ENCODE assay signal across 9 cellular contexts in genomic region chr3:46930176-46930944, GRCh38. TPM values are rescaled to one million over a fixed set of nuclear protein-coding genes. Genes with fewer than 3 reads are reported as not detected.
A peak's percentile ranks its signal among the peaks of the same experiment; 100 is the strongest.
DNase-seq lines count a peak whose midpoint lies in the region; ATAC-seq, FAIRE-seq and TF ChIP-seq lines count a peak whose summit lies in the region.
"Had no signal": no experiment of that assay in that cellular context is flagged by ENCODE, and none has a peak within 500 bp of the region (broad histone marks: within the 10 kb centered on the region; RNA-seq: fewer than 3 reads in every experiment).

No MANE protein-coding gene starts in this region.

- peak overlapping the region; percentile 47 for H3K4me3 Mint-ChIP-seq in central memory CD8-positive, alpha-beta T cell
- H3K4me3 Mint-ChIP-seq in naive B cell = peak overlapping the region; percentile 65 to 92 (median 76)
- H3K4me3 Mint-ChIP-seq: activated naive CD8-positive, alpha-beta T cell had no signal

- FAIRE-seq in A549 (lab: Jason Lieb, UNC) = no peak

- no peak for DNase-seq in A549 (ENCODE audit: low read depth in 1 of 2, low spot score in 1 of 2)
- no peak for DNase-seq in central memory CD8-positive, alpha-beta T cell (ENCODE audit: low spot score in 2 of 2)
- no peak for DNase-seq in naive B cell
- DNase-seq in NCI-H2171 treated with DMSO at 0.1 percent for 48 hours (lab: John Stamatoyannopoulos, UW) = no peak
- DNase-seq in NCI-H2029 (lab: John Stamatoyannopoulos, UW) = no peak
- DNase-seq in GDM1 (lab: John Stamatoyannopoulos, UW) = no peak

- CTCF ChIA-PET in A549 (lab: Yijun Ruan, JAX) = interaction anchor here (0.9 to 1.7 kb wide), 7 partner anchors 8 to 69 kb away, joined by 3 to 4 read pairs (median 3); no protein-coding TSS in a partner anchor

- H4K20me1 ChIP-seq in Loucy (ENCODE audit: insufficient read depth, low read length, poor library complexity, severe bottlenecking) = no peaks in the 10 kb centered on the region

- TF ChIP-seq POLR2A in A549 (IDR thresholded peaks at IDR 0.05; ENCODE audit: low read length) = no peak

- TF ChIP-seq CTCF in A549 (IDR thresholded peaks at IDR 0.05) (no peak), Loucy (conservative IDR thresholded peaks at IDR 0.05; ENCODE audit: low read length) (no peak)

- no peak overlapping the region for H3K4me3 ChIP-seq in A549
- no peak overlapping the region for H3K4me3 ChIP-seq in Loucy (ENCODE audit: low read length, poor library complexity, severe bottlenecking)

- no peaks in the 10 kb centered on the region for H3K27me3 Mint-ChIP-seq in central memory CD8-positive, alpha-beta T cell
- no peaks in the 10 kb centered on the region for H3K27me3 Mint-ChIP-seq in naive B cell
- H3K27me3 Mint-ChIP-seq: activated naive CD8-positive, alpha-beta T cell had no signal

- peaks cover 6% of the 10 kb centered on the region; the same call in 1 of the 3 replicates for H3K9me3 ChIP-seq in A549
- no peaks in the 10 kb centered on the region; the same call in 1 of the 2 replicates for H3K9me3 ChIP-seq in Loucy (ENCODE audit: insufficient read depth, low read depth, low read length)

- no peak overlapping the region for H2AFZ ChIP-seq in Loucy (ENCODE audit: low read length)

- no peaks in the 10 kb centered on the region for H3K27me3 ChIP-seq in Loucy (ENCODE audit: insufficient read depth, low read length, poor library complexity, severe bottlenecking)

- no peak for TF ChIP-seq RAD21 in A549 (conservative IDR thresholded peaks at IDR 0.05 in 1 of 2, IDR thresholded peaks at IDR 0.05 in 1 of 2)

- H3K36me3 Mint-ChIP-seq in central memory CD8-positive, alpha-beta T cell (ENCODE audit: insufficient read depth) = peaks cover 18% of the 10 kb centered on the region
- H3K36me3 Mint-ChIP-seq in naive B cell = peaks cover 9 to 13% of the 10 kb centered on the region in 2 donors

- peak overlapping the region; percentile 85 to 88 for H3K27ac ChIP-seq in A549

- peak overlapping the region; percentile 87 for H3K27ac Mint-ChIP-seq in central memory CD8-positive, alpha-beta T cell (ENCODE audit: low read depth)
- H3K27ac Mint-ChIP-seq in naive B cell = peak overlapping the region; percentile 90 to 99 (median 94)
- H3K27ac Mint-ChIP-seq: activated naive CD8-positive, alpha-beta T cell had no signal

- peak overlapping the region; percentile 73 for H3K9ac ChIP-seq in Loucy (ENCODE audit: low read depth, low read length, poor library complexity, severe bottlenecking)

- POLR2A ChIA-PET in A549 (lab: Yijun Ruan, JAX) = interaction anchor here (1.4 kb wide), 1 partner anchor 46 kb away, joined by 6 read pairs; the partner anchor contains the start of gene CCDC12

- no peak for TF ChIP-seq EP300 in A549 (IDR thresholded peaks at IDR 0.05)

- H3K9me2 ChIP-seq in Loucy (replicated peaks; ENCODE audit: low read depth, low read length) = no peaks in the 10 kb centered on the region

- peaks cover 86% of the 10 kb centered on the region for H3K4me1 ChIP-seq in A549
- peaks cover 90% of the 10 kb centered on the region for H3K4me1 ChIP-seq in Loucy (ENCODE audit: insufficient read depth, low read length, poor library complexity, severe bottlenecking)

- H3K4me1 Mint-ChIP-seq in central memory CD8-positive, alpha-beta T cell = peaks cover 68% of the 10 kb centered on the region
- peaks cover 71 to 94% (median 86%) of the 10 kb centered on the region in 3 donors for H3K4me1 Mint-ChIP-seq in naive B cell

- H3K36me3 ChIP-seq in Loucy (ENCODE audit: insufficient read depth, low read length) = peaks cover 31% of the 10 kb centered on the region

- 70% methylated on average over 9 of the region's 9 CpGs for WGBS in A549 (ENCODE audit: missing lambda C conversion rate)

- peaks cover 78% of the 10 kb centered on the region for H3K79me2 ChIP-seq in Loucy (ENCODE audit: insufficient read depth, low read length)

- peaks cover 28% of the 10 kb centered on the region for H3F3A ChIP-seq in Loucy (ENCODE audit: low read depth)

- ATAC-seq in A549 (no peak; a peak in 2 of 6 replicates), naive B cell (ENCODE audit: low read depth in 2 of 2) (no peak), HG02981 (IDR thresholded peaks at IDR 0.05; ENCODE audit: unreplicated experiment) (no peak)
- no peak for ATAC-seq in central memory CD8-positive, alpha-beta T cell (replicated peaks; ENCODE audit: extremely low read depth, poor library complexity, severe bottlenecking)

- H3K4me2 ChIP-seq in A549 (peak overlapping the region; percentile 63), Loucy (ENCODE audit: low read depth, low read length, poor library complexity, severe bottlenecking) (peak overlapping the region; percentile 79)

- H3K9me3 Mint-ChIP-seq in central memory CD8-positive, alpha-beta T cell = peaks cover 10% of the 10 kb centered on the region
- peaks cover 0 to 8% (median 6%) of the 10 kb centered on the region in 7 donors for H3K9me3 Mint-ChIP-seq in naive B cell

TF ChIP-seq in A549, 52 proteins besides CTCF, POLR2A, EP300 and RAD21:
- TF ChIP-seq E2F6 (IDR thresholded peaks at IDR 0.05; ENCODE audit: borderline replicate concordance, low read depth) (no peak), MAFK (IDR thresholded peaks at IDR 0.05; ENCODE audit: partially characterized antibody) (no peak), PHF8 (IDR thresholded peaks at IDR 0.05; ENCODE audit: borderline replicate concordance, low read depth) (no peak), FOSL2 (IDR thresholded peaks at IDR 0.05) (no peak), FOSL2 (CRISPR knock-in tag; IDR thresholded peaks at IDR 0.05) (no peak), HOXB5 (CRISPR knock-in tag; IDR thresholded peaks at IDR 0.05) (no peak), ZSCAN20 (CRISPR knock-in tag; IDR thresholded peaks at IDR 0.05) (no peak), GATA3 (IDR thresholded peaks at IDR 0.05; ENCODE audit: borderline replicate concordance) (no peak)

RNA-seq across cellular contexts. Expression of gene CCDC12, which starts 46.2 kb away (rescaled TPM):
- polyA plus RNA-seq in A549 (2011; rRNA removed) = 21.7 and 34.8 TPM in 2 replicates
- 53.8 and 83.7 TPM in 2 replicates for polyA plus RNA-seq in A549 (2012; cell fraction: cytosol; rRNA removed)
- 44.0 and 54.7 TPM in 2 replicates for polyA plus RNA-seq in A549 (2012; cell fraction: nucleus; rRNA removed)
- 74.2 to 81.0 TPM (median 79.2 TPM) in 3 replicates for polyA plus RNA-seq in A549 (2017; fragmentation: RNase III; extraction: RNeasy Plus Mini Kit Qiagen cat#74134 plus additional on column Dnase treatment)
- polyA minus RNA-seq in A549 (2011; rRNA and poly(A)+ RNA removed) = 30.5 and 33.9 TPM in 2 replicates
- polyA plus RNA-seq in naive B cell (ENCODE audit: low read depth in 6 of 6) = 100 to 1,000 TPM; 119 to 157 (median 123) TPM

RNA-seq across cellular contexts. Expression of gene NBEAL2, which starts 49.1 kb away (rescaled TPM):
- polyA plus RNA-seq in A549 (2011; rRNA removed) (9.6 and 13.3 TPM in 2 replicates), A549 (2017; fragmentation: RNase III; extraction: RNeasy Plus Mini Kit Qiagen cat#74134 plus additional on column Dnase treatment) (43.4 to 54.0 TPM (median 47.3 TPM) in 3 replicates), naive B cell (ENCODE audit: low read depth in 6 of 6) (1 to 10 TPM in 4 of 6 donors, under 1 TPM in 1, not detected in 1; 0.34 to 2.2 (median 1.5) TPM)
- polyA plus RNA-seq in A549 (2012; cell fraction: cytosol; rRNA removed) = 45.5 and 60.4 TPM in 2 replicates
- polyA plus RNA-seq in A549 (2012; cell fraction: nucleus; rRNA removed) = 409 and 469 TPM in 2 replicates
- 14.9 and 24.5 TPM in 2 replicates for polyA minus RNA-seq in A549 (2011; rRNA and poly(A)+ RNA removed)

RNA-seq across cellular contexts. Expression of gene PTH1R, which starts 52.8 kb away (rescaled TPM):
- 0.20 and 0.45 TPM in 2 replicates for polyA plus RNA-seq in A549 (2011; rRNA removed)
- 0.63 and 0.83 TPM in 2 replicates for polyA plus RNA-seq in A549 (2012; cell fraction: cytosol; rRNA removed)
- polyA plus RNA-seq in A549 (2012; cell fraction: nucleus; rRNA removed) = 1.7 and 2.2 TPM in 2 replicates
- 0.53 to 0.76 TPM (median 0.54 TPM) in 3 replicates for polyA plus RNA-seq in A549 (2017; fragmentation: RNase III; extraction: RNeasy Plus Mini Kit Qiagen cat#74134 plus additional on column Dnase treatment)
- 0.24 and 0.87 TPM in 2 replicates for polyA minus RNA-seq in A549 (2011; rRNA and poly(A)+ RNA removed)
- polyA plus RNA-seq in naive B cell (ENCODE audit: low read depth in 6 of 6) = not detected
